In the genomic region with DNA sequence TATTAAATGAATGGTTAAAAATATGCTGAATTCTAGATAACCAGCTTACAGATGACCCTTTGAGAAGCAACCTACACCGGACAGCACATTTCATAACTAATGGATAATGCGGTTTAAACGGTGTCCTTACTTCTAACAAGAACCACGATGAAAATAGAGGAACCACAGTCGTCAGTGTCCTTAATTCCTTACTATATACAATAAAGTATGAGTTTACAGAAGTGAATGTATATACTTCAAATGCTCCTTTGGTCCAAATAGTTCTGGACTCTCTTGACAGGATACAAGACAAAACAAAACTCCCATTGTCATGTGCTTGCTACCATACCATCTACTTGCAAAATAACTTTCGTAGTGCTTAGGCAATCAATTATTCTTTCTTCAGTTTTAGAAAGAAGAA, we compare ENCODE assay signal across 9 cellular contexts. TPM values are rescaled to one million over a fixed set of nuclear protein-coding genes. Genes with fewer than 3 reads are reported as not detected.
DNase-seq lines count a peak whose midpoint lies in the region; TF ChIP-seq lines count a peak whose summit lies in the region.
"Had no signal": no experiment of that assay in that cellular context is flagged by ENCODE, and none has a peak within 500 bp of the region (broad histone marks: within the 10 kb centered on the region; RNA-seq: fewer than 3 reads in every experiment).

No MANE protein-coding gene starts in this region.

- H3K9ac ChIP-seq in Loucy (ENCODE audit: low read depth, low read length, poor library complexity, severe bottlenecking): peak overlapping the region; percentile 64
- no peak overlapping the region for H3K9ac ChIP-seq in neural progenitor cell

- DNase-seq in MCF 10A (ENCODE audit: unreplicated experiment) (no peak), neural progenitor cell (ENCODE audit: low spot score) (no peak), GDM1 (lab: John Stamatoyannopoulos, UW) (no peak), NCI-H1930 (lab: John Stamatoyannopoulos, UW) (no peak), COLO829 (ENCODE audit: low spot score) (no peak), NCI-H1092 treated with DMSO at 0.1 percent for 48 hours (lab: John Stamatoyannopoulos, UW) (no peak)
- DNase-seq: cerebellar nuclear complex had no signal

- POLR2A ChIA-PET in MCF 10A (lab: Yijun Ruan, JAX): interaction anchor here (0.6 to 3.2 kb wide), 17 partner anchors 9 to 317 kb away, joined by 3 to 27 read pairs (median 4); partner anchors contain the start of gene SYPL1

- H3K4me1 Mint-ChIP-seq in MCF 10A (ENCODE audit: insufficient read depth, unreplicated experiment) (peaks cover 33% of the 10 kb centered on the region), neural progenitor cell (peaks cover 17% of the 10 kb centered on the region)

- H3K27me3 ChIP-seq in DOHH2 (ENCODE audit: control insufficient read depth, low read length): no peaks in the 10 kb centered on the region
- no peaks in the 10 kb centered on the region for H3K27me3 ChIP-seq in Loucy (ENCODE audit: insufficient read depth, low read length, poor library complexity, severe bottlenecking)
- no peaks in the 10 kb centered on the region for H3K27me3 ChIP-seq in neural progenitor cell

- H3K27ac Mint-ChIP-seq in MCF 10A (ENCODE audit: low read depth, unreplicated experiment): peak overlapping the region; percentile 98
- H3K27ac Mint-ChIP-seq in neural progenitor cell: no peak overlapping the region

- H2AFZ ChIP-seq in Loucy (ENCODE audit: low read length) (no peak overlapping the region), neural progenitor cell (replicated peaks) (no peak overlapping the region)

- H3K9me2 ChIP-seq in DOHH2 (replicated peaks; ENCODE audit: control insufficient read depth, low read length) (no peaks in the 10 kb centered on the region), Loucy (replicated peaks; ENCODE audit: low read depth, low read length) (no peaks in the 10 kb centered on the region)

- no TSS peak for BruUV-seq in MCF 10A (replicated peaks; lab: Mats Ljungman, UMichigan)

- peaks cover 30% of the 10 kb centered on the region for H3K36me3 ChIP-seq in DOHH2 (ENCODE audit: control insufficient read depth, low read length)
- no peaks in the 10 kb centered on the region for H3K36me3 ChIP-seq in Loucy (ENCODE audit: insufficient read depth, low read length)
- no peaks in the 10 kb centered on the region for H3K36me3 ChIP-seq in neural progenitor cell

- H3K4me1 ChIP-seq in DOHH2 (ENCODE audit: control insufficient read depth, low read length) (peaks cover 42% of the 10 kb centered on the region), Loucy (ENCODE audit: insufficient read depth, low read length, poor library complexity, severe bottlenecking) (peaks cover 63% of the 10 kb centered on the region), neural progenitor cell (peaks cover 32% of the 10 kb centered on the region)

- H3K9me3 Mint-ChIP-seq in MCF 10A (ENCODE audit: unreplicated experiment) (no peaks in the 10 kb centered on the region), neural progenitor cell (no peaks in the 10 kb centered on the region)

- H3K27me3 Mint-ChIP-seq in MCF 10A (ENCODE audit: insufficient read depth, unreplicated experiment) (no peaks in the 10 kb centered on the region), neural progenitor cell (ENCODE audit: insufficient read depth, low read depth) (peaks cover 2% of the 10 kb centered on the region)

- H3K36me3 Mint-ChIP-seq in MCF 10A (ENCODE audit: insufficient read depth, unreplicated experiment): peaks cover 53% of the 10 kb centered on the region
- H3K36me3 Mint-ChIP-seq in neural progenitor cell: peaks cover 14% of the 10 kb centered on the region

- H3F3A ChIP-seq in DOHH2 (ENCODE audit: control insufficient read depth, insufficient read depth) (no peaks in the 10 kb centered on the region), Loucy (ENCODE audit: low read depth) (no peaks in the 10 kb centered on the region), neural progenitor cell (ENCODE audit: low read depth) (peaks cover 27% of the 10 kb centered on the region)

- H3K9me3 ChIP-seq in DOHH2 (ENCODE audit: control insufficient read depth, insufficient read depth, low read length) (no peaks in the 10 kb centered on the region), Loucy (ENCODE audit: insufficient read depth, low read depth, low read length) (no peaks in the 10 kb centered on the region), neural progenitor cell (ENCODE audit: low read depth) (no peaks in the 10 kb centered on the region)

- peak overlapping the region; percentile 76 for H3K4me2 ChIP-seq in DOHH2 (ENCODE audit: low read length)
- peak overlapping the region; percentile 84 for H3K4me2 ChIP-seq in Loucy (ENCODE audit: low read depth, low read length, poor library complexity, severe bottlenecking)
- peak overlapping the region; percentile 92 for H3K4me2 ChIP-seq in neural progenitor cell

- H3K4me3 ChIP-seq in DOHH2 (ENCODE audit: low read length): peak overlapping the region; percentile 79
- H3K4me3 ChIP-seq in Loucy (ENCODE audit: low read length, poor library complexity, severe bottlenecking): peak overlapping the region; percentile 97
- H3K4me3 ChIP-seq in neural progenitor cell: peak overlapping the region; percentile 90

- H3K4me3 Mint-ChIP-seq in MCF 10A (ENCODE audit: unreplicated experiment) (peak overlapping the region; percentile 100), neural progenitor cell (no peak overlapping the region)

- no peak overlapping the region for H3K27ac ChIP-seq in DOHH2 (ENCODE audit: low read depth, low read length)
- no peak overlapping the region for H3K27ac ChIP-seq in neural progenitor cell

- intact Hi-C loops in MCF 10A (cut with micrococcal nuclease): loop anchor here (2.0 to 5.0 kb wide), 4 partner anchors 85 to 455 kb away; no protein-coding TSS in a partner anchor

- no peak for TF ChIP-seq CTCF in DOHH2 (IDR thresholded peaks at IDR 0.05; ENCODE audit: low read depth, low read length, poor library complexity, severe bottlenecking)
- no peak for TF ChIP-seq CTCF in Loucy (conservative IDR thresholded peaks at IDR 0.05; ENCODE audit: low read length)
- no peak for TF ChIP-seq CTCF in MCF 10A (IDR thresholded peaks at IDR 0.05; ENCODE audit: unreplicated experiment)
- TF ChIP-seq CTCF in neural progenitor cell (IDR thresholded peaks at IDR 0.05): no peak

- H4K20me1 ChIP-seq in DOHH2 (ENCODE audit: control insufficient read depth, insufficient read depth, low read depth, low read length) (peaks cover 23% of the 10 kb centered on the region), Loucy (ENCODE audit: insufficient read depth, low read length, poor library complexity, severe bottlenecking) (peaks cover 55% of the 10 kb centered on the region), neural progenitor cell (ENCODE audit: low read depth) (peaks cover 53% of the 10 kb centered on the region)

- CTCF ChIA-PET in MCF 10A (lab: Yijun Ruan, JAX): interaction anchor here (1.2 to 2.2 kb wide), 5 partner anchors 12 to 182 kb away, joined by 3 to 13 read pairs (median 7); no protein-coding TSS in a partner anchor

- H3K79me2 ChIP-seq in DOHH2 (ENCODE audit: control insufficient read depth, low read length) (peaks cover 69% of the 10 kb centered on the region), Loucy (ENCODE audit: insufficient read depth, low read length) (peaks cover 65% of the 10 kb centered on the region), neural progenitor cell (ENCODE audit: low read depth) (peaks cover 68% of the 10 kb centered on the region)

RNA-seq across cellular contexts. Expression of gene NAMPT, which starts 2.4 kb away (rescaled TPM):
- total RNA-seq in MCF 10A (2022) (379 and 392 TPM in 2 replicates), neural progenitor cell (ENCODE audit: low replicate concordance) (84.8 and 143 TPM in 2 replicates)
